15 cellular contexts compared by ENCODE assay signal in genomic region chr20:10555865-10556308, GRCh38.
A peak's percentile ranks its signal among the peaks of the same experiment; 100 is the strongest.
DNase-seq lines count a peak whose midpoint lies in the region; ATAC-seq, FAIRE-seq and TF ChIP-seq lines count a peak whose summit lies in the region.
"Had no signal": no experiment of that assay in that cellular context is flagged by ENCODE, and none has a peak within 500 bp of the region (broad histone marks: within the 10 kb centered on the region; RNA-seq: fewer than 3 reads in every experiment).

No MANE protein-coding gene starts in this region.

- H3K27ac ChIP-seq in upper lobe of right lung: no peak overlapping the region
- H3K27ac ChIP-seq: neutrophil, suprapubic skin had no signal

- H3K9me3 ChIP-seq in skeletal muscle satellite cell (replicated peaks; ENCODE audit: low read length): no peaks in the 10 kb centered on the region
- no peaks in the 10 kb centered on the region for H3K9me3 ChIP-seq in upper lobe of right lung
- H3K9me3 ChIP-seq: neutrophil, suprapubic skin had no signal

- no peak for ATAC-seq in upper lobe of right lung
- no peak for ATAC-seq in GM19397 (IDR thresholded peaks at IDR 0.05; ENCODE audit: unreplicated experiment)
- no peak for ATAC-seq in HG02571 (IDR thresholded peaks at IDR 0.05; ENCODE audit: unreplicated experiment)
- ATAC-seq: activated CD8-positive, alpha-beta T cell treated with anti-CD3 and anti-CD28 coated beads for 36 hours had no signal

- H3K9ac ChIP-seq in skeletal muscle satellite cell (ENCODE audit: low read depth, low read length): peak overlapping the region; percentile 40

- H3K27me3 ChIP-seq in skeletal muscle satellite cell (ENCODE audit: control insufficient read depth, insufficient read depth, low read length) (no peaks in the 10 kb centered on the region), upper lobe of right lung (no peaks in the 10 kb centered on the region)
- H3K27me3 ChIP-seq: neutrophil, suprapubic skin had no signal

- TF ChIP-seq CTCF in fibroblast of the aortic adventitia (IDR thresholded peaks at IDR 0.05; ENCODE audit: insufficient read depth, low read length): no peak
- no peak for TF ChIP-seq CTCF in upper lobe of right lung (IDR thresholded peaks at IDR 0.05)

- FAIRE-seq in GM19239 (lab: Jason Lieb, UNC): peak; percentile 14
- FAIRE-seq: kidney had no signal

- H3K36me3 ChIP-seq in skeletal muscle satellite cell (ENCODE audit: insufficient read depth, low read length): no peaks in the 10 kb centered on the region
- H3K36me3 ChIP-seq in upper lobe of right lung: no peaks in the 10 kb centered on the region
- H3K36me3 ChIP-seq: neutrophil, suprapubic skin had no signal

- intact Hi-C loops in upper lobe of right lung (cut with DNase I): loop anchor here (10.0 kb wide), 3 partner anchors 89 to 989 kb away; no protein-coding TSS in a partner anchor

- H3K4me1 ChIP-seq in skeletal muscle satellite cell (ENCODE audit: control insufficient read depth, insufficient read depth, low read length) (peaks cover 40% of the 10 kb centered on the region), upper lobe of right lung (peaks cover 5% of the 10 kb centered on the region)

- DNase-seq in GM19239 (ENCODE audit: insufficient read length, low spot score) (no peak), amniotic epithelial cell (ENCODE audit: low read depth) (peak; percentile 75), fibroblast of the aortic adventitia (ENCODE audit: low read depth) (peak; percentile 75), upper lobe of right lung (no peak), GF-D8 (lab: John Stamatoyannopoulos, UW) (no peak)
- DNase-seq: activated CD8-positive, alpha-beta T cell treated with anti-CD3 and anti-CD28 coated beads for 36 hours; kidney; MM.1S; NCI-H510A; stimulated activated CD4-positive, alpha-beta T cell treated with anti-CD3 and anti-CD28 coated beads, Interleukin-4, amount 100 ng/mL, for 4 hours had no signal

- no peak overlapping the region for H3K4me3 ChIP-seq in fibroblast of the aortic adventitia (ENCODE audit: low read depth, low read length)
- H3K4me3 ChIP-seq in skeletal muscle satellite cell (ENCODE audit: low read length): no peak overlapping the region
- H3K4me3 ChIP-seq in upper lobe of right lung: no peak overlapping the region
- H3K4me3 ChIP-seq: suprapubic skin had no signal

- peak overlapping the region; percentile 38 for H3K4me2 ChIP-seq in skeletal muscle satellite cell (ENCODE audit: low read length)

Comparison
In these comparisons a context has a peak if more than half of its experiments do, and no peak if none do; other contexts are left out.
1. DNase-seq: peak in amniotic epithelial cell (single experiment) and fibroblast of the aortic adventitia (single experiment); none in GM19239 (single experiment), upper lobe of right lung (single experiment) and GF-D8 (single experiment).